In the genomic region with DNA sequence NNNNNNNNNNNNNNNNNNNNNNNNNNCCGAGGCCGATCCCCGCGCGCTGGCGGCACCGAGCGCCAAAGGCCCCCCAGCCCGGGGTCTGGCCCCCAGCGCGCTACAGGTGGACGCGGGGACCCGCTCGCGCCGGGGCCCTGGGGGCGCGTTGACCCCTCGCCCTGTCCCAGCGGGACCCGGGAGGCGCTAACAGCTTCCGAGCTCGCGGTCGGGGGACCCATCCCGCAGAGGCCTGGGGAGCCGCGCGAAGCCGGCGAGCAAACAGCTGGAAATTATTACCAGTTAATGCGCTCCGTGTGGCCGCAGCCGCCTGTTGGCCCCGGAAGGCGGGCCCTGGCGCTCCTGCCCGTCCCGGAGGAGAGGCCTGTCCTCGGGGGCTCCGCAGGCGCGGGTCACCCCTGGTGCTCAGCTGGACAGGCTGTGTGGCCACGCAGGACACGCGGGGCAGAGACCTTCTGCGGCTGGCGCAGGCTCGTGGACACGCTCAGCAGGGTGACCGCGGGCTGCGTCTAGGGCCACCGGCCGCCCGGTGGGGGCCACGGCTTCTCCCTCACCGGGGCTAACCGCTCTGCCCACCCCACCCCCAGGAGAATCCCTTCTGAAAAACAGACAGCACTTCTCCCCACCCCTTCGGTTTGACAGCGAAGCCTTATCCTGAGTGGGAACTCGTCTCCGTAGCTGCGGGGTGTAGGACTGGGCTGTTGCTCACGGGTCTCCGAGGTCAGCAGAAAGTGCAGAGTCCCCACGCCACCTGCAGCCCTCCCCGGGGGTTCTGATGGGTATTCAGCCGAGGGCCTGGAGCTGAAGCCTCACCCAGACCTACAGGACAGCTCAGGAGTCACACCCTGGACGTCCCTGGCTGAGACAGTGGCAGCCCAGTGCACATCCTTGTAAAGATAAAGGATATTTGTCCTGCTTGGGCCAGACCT, we compare ENCODE assay signal across 1 cellular context.
TF ChIP-seq lines count a peak whose summit lies in the region.

No MANE protein-coding gene starts in this region.

TF ChIP-seq in HepG2, 621 proteins besides CTCF, POLR2A, EP300 and RAD21 (continued from another document and continues in another):
- TF ChIP-seq, protein P1, sequence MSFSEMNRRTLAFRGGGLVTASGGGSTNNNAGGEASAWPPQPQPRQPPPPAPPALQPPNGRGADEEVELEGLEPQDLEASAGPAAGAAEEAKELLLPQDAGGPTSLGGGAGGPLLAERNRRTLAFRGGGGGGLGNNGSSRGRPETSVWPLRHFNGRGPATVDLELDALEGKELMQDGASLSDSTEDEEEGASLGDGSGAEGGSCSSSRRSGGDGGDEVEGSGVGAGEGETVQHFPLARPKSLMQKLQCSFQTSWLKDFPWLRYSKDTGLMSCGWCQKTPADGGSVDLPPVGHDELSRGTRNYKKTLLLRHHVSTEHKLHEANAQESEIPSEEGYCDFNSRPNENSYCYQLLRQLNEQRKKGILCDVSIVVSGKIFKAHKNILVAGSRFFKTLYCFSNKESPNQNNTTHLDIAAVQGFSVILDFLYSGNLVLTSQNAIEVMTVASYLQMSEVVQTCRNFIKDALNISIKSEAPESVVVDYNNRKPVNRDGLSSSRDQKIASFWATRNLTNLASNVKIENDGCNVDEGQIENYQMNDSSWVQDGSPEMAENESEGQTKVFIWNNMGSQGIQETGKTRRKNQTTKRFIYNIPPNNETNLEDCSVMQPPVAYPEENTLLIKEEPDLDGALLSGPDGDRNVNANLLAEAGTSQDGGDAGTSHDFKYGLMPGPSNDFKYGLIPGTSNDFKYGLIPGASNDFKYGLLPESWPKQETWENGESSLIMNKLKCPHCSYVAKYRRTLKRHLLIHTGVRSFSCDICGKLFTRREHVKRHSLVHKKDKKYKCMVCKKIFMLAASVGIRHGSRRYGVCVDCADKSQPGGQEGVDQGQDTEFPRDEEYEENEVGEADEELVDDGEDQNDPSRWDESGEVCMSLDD (CRISPR knock-in tag; IDR thresholded peaks at IDR 0.05; ENCODE audit: borderline replicate concordance) = no peak
- TF ChIP-seq ZNF138 (CRISPR knock-in tag; IDR thresholded peaks at IDR 0.05; ENCODE audit: low read depth) = no peak
- no peak for TF ChIP-seq NFE2L1 (CRISPR knock-in tag; IDR thresholded peaks at IDR 0.05; ENCODE audit: borderline replicate concordance)
- TF ChIP-seq ZNF652 (CRISPR knock-in tag; IDR thresholded peaks at IDR 0.05; ENCODE audit: borderline replicate concordance, low read depth) = no peak
- no peak for TF ChIP-seq TEAD2 (CRISPR knock-in tag; IDR thresholded peaks at IDR 0.05)
- TF ChIP-seq, protein P2, sequence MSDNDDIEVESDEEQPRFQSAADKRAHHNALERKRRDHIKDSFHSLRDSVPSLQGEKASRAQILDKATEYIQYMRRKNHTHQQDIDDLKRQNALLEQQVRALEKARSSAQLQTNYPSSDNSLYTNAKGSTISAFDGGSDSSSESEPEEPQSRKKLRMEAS (IDR thresholded peaks at IDR 0.05) = no peak
- no peak for TF ChIP-seq TRIM24 (CRISPR knock-in tag; IDR thresholded peaks at IDR 0.05)
- TF ChIP-seq, protein P3, sequence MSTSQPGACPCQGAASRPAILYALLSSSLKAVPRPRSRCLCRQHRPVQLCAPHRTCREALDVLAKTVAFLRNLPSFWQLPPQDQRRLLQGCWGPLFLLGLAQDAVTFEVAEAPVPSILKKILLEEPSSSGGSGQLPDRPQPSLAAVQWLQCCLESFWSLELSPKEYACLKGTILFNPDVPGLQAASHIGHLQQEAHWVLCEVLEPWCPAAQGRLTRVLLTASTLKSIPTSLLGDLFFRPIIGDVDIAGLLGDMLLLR (CRISPR knock-in tag; IDR thresholded peaks at IDR 0.05) = no peak
- no peak for TF ChIP-seq SRSF1 (optimal IDR thresholded peaks at IDR 0.05; ENCODE audit: low read depth, low read length)
- no peak for TF ChIP-seq ELF4 (CRISPR knock-in tag; IDR thresholded peaks at IDR 0.05; ENCODE audit: borderline replicate concordance)
- 0 out of 2 replicates have a peak, but pooled peaks have one; percentile 10 for TF ChIP-seq ZNF768 (CRISPR knock-in tag; IDR thresholded peaks at IDR 0.05)
- peak; percentile 19; the same call in 1 of the 2 replicates for TF ChIP-seq SALL1 (CRISPR knock-in tag; IDR thresholded peaks at IDR 0.05)
- no peak for TF ChIP-seq ZNF296 (CRISPR knock-in tag; conservative IDR thresholded peaks at IDR 0.05)
- TF ChIP-seq NCOA1 (CRISPR knock-in tag; IDR thresholded peaks at IDR 0.05) = no peak
- no peak for TF ChIP-seq ZNF660 (CRISPR knock-in tag; IDR thresholded peaks at IDR 0.05; ENCODE audit: borderline replicate concordance, low read depth)
- TF ChIP-seq MIXL1 (CRISPR knock-in tag; IDR thresholded peaks at IDR 0.05) = no peak
- no peak for TF ChIP-seq ZNF329 (CRISPR knock-in tag; IDR thresholded peaks at IDR 0.05; ENCODE audit: low read depth)
- TF ChIP-seq, protein P4, sequence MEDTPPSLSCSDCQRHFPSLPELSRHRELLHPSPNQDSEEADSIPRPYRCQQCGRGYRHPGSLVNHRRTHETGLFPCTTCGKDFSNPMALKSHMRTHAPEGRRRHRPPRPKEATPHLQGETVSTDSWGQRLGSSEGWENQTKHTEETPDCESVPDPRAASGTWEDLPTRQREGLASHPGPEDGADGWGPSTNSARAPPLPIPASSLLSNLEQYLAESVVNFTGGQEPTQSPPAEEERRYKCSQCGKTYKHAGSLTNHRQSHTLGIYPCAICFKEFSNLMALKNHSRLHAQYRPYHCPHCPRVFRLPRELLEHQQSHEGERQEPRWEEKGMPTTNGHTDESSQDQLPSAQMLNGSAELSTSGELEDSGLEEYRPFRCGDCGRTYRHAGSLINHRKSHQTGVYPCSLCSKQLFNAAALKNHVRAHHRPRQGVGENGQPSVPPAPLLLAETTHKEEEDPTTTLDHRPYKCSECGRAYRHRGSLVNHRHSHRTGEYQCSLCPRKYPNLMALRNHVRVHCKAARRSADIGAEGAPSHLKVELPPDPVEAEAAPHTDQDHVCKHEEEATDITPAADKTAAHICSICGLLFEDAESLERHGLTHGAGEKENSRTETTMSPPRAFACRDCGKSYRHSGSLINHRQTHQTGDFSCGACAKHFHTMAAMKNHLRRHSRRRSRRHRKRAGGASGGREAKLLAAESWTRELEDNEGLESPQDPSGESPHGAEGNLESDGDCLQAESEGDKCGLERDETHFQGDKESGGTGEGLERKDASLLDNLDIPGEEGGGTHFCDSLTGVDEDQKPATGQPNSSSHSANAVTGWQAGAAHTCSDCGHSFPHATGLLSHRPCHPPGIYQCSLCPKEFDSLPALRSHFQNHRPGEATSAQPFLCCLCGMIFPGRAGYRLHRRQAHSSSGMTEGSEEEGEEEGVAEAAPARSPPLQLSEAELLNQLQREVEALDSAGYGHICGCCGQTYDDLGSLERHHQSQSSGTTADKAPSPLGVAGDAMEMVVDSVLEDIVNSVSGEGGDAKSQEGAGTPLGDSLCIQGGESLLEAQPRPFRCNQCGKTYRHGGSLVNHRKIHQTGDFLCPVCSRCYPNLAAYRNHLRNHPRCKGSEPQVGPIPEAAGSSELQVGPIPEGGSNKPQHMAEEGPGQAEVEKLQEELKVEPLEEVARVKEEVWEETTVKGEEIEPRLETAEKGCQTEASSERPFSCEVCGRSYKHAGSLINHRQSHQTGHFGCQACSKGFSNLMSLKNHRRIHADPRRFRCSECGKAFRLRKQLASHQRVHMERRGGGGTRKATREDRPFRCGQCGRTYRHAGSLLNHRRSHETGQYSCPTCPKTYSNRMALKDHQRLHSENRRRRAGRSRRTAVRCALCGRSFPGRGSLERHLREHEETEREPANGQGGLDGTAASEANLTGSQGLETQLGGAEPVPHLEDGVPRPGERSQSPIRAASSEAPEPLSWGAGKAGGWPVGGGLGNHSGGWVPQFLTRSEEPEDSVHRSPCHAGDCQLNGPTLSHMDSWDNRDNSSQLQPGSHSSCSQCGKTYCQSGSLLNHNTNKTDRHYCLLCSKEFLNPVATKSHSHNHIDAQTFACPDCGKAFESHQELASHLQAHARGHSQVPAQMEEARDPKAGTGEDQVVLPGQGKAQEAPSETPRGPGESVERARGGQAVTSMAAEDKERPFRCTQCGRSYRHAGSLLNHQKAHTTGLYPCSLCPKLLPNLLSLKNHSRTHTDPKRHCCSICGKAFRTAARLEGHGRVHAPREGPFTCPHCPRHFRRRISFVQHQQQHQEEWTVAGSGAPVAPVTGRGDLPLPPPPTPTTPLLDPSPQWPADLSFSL (CRISPR knock-in tag; IDR thresholded peaks at IDR 0.05) = 0 out of 2 replicates have a peak, but pooled peaks have one; percentile 22
- TF ChIP-seq CEBPB (IDR thresholded peaks at IDR 0.05; ENCODE audit: borderline replicate concordance, low read depth, low read length) = no peak
- TF ChIP-seq, protein P5, sequence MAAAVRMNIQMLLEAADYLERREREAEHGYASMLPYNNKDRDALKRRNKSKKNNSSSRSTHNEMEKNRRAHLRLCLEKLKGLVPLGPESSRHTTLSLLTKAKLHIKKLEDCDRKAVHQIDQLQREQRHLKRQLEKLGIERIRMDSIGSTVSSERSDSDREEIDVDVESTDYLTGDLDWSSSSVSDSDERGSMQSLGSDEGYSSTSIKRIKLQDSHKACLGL (CRISPR knock-in tag; IDR thresholded peaks at IDR 0.05) = peak; percentile 52; the same call in 1 of the 2 replicates
- peak; percentile 76; the same call in 1 of the 2 replicates for TF ChIP-seq ZNF607 (CRISPR knock-in tag; IDR thresholded peaks at IDR 0.05; ENCODE audit: borderline replicate concordance)
- TF ChIP-seq ZNF703 (CRISPR knock-in tag; IDR thresholded peaks at IDR 0.05; ENCODE audit: borderline replicate concordance) = no peak
- TF ChIP-seq, protein P6, sequence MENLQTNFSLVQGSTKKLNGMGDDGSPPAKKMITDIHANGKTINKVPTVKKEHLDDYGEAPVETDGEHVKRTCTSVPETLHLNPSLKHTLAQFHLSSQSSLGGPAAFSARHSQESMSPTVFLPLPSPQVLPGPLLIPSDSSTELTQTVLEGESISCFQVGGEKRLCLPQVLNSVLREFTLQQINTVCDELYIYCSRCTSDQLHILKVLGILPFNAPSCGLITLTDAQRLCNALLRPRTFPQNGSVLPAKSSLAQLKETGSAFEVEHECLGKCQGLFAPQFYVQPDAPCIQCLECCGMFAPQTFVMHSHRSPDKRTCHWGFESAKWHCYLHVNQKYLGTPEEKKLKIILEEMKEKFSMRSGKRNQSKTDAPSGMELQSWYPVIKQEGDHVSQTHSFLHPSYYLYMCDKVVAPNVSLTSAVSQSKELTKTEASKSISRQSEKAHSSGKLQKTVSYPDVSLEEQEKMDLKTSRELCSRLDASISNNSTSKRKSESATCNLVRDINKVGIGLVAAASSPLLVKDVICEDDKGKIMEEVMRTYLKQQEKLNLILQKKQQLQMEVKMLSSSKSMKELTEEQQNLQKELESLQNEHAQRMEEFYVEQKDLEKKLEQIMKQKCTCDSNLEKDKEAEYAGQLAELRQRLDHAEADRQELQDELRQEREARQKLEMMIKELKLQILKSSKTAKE (CRISPR knock-in tag; IDR thresholded peaks at IDR 0.05; ENCODE audit: borderline replicate concordance) = no peak
- TF ChIP-seq RXRB (CRISPR knock-in tag; IDR thresholded peaks at IDR 0.05; ENCODE audit: borderline replicate concordance) = no peak
- no peak for TF ChIP-seq FOXC1 (CRISPR knock-in tag; IDR thresholded peaks at IDR 0.05; ENCODE audit: borderline replicate concordance)
- TF ChIP-seq ZBTB20 (CRISPR knock-in tag; IDR thresholded peaks at IDR 0.05; ENCODE audit: borderline replicate concordance, low read depth) = no peak
- TF ChIP-seq CEBPG (CRISPR knock-in tag; IDR thresholded peaks at IDR 0.05) = no peak
- TF ChIP-seq, protein P7, sequence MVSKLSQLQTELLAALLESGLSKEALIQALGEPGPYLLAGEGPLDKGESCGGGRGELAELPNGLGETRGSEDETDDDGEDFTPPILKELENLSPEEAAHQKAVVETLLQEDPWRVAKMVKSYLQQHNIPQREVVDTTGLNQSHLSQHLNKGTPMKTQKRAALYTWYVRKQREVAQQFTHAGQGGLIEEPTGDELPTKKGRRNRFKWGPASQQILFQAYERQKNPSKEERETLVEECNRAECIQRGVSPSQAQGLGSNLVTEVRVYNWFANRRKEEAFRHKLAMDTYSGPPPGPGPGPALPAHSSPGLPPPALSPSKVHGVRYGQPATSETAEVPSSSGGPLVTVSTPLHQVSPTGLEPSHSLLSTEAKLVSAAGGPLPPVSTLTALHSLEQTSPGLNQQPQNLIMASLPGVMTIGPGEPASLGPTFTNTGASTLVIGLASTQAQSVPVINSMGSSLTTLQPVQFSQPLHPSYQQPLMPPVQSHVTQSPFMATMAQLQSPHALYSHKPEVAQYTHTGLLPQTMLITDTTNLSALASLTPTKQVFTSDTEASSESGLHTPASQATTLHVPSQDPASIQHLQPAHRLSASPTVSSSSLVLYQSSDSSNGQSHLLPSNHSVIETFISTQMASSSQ (IDR thresholded peaks at IDR 0.05; ENCODE audit: low read depth) = no peak
- TF ChIP-seq, protein P7 (CRISPR knock-in tag; IDR thresholded peaks at IDR 0.05; ENCODE audit: borderline replicate concordance) = no peak
- no peak for TF ChIP-seq ZNF839 (CRISPR knock-in tag; IDR thresholded peaks at IDR 0.05; ENCODE audit: borderline replicate concordance)
- no peak for TF ChIP-seq IKZF1 (IDR thresholded peaks at IDR 0.05)
- no peak for TF ChIP-seq HNF4G (IDR thresholded peaks at IDR 0.05; ENCODE audit: borderline replicate concordance, low read depth, low read length)
- TF ChIP-seq HNF4G (CRISPR knock-in tag; IDR thresholded peaks at IDR 0.05; ENCODE audit: borderline replicate concordance, low read depth) = no peak
